Comparison of ENCODE assay signal across 8 cellular contexts in genomic region chr10:43437141-43437860, GRCh38. TPM values are rescaled to one million over a fixed set of nuclear protein-coding genes. Genes with fewer than 3 reads are reported as not detected.
A peak's percentile ranks its signal among the peaks of the same experiment; 100 is the strongest.
DNase-seq lines count a peak whose midpoint lies in the region; ATAC-seq and TF ChIP-seq lines count a peak whose summit lies in the region.

No MANE protein-coding gene starts in this region.

- TF ChIP-seq CTCF in CD4-positive, alpha-beta T cell (IDR thresholded peaks at IDR 0.05): no peak
- no peak for TF ChIP-seq CTCF in NB4 (IDR thresholded peaks at IDR 0.05; ENCODE audit: low read depth, low read length)

- H3K4me1 ChIP-seq in duodenal mucosa (ENCODE audit: control insufficient read depth in 1 of 2, insufficient read depth in 2 of 2, low read length in 2 of 2) (peaks cover 0 to 4% of the 10 kb centered on the region in 2 donors), muscle layer of colon (ENCODE audit: insufficient read depth, low read length) (no peaks in the 10 kb centered on the region)

- no peaks in the 10 kb centered on the region for H3K27me3 ChIP-seq in CD4-positive, alpha-beta T cell (ENCODE audit: control insufficient read depth, insufficient read depth, low read length)
- H3K27me3 ChIP-seq in duodenal mucosa (ENCODE audit: control insufficient read depth in 1 of 2, insufficient read depth in 2 of 2, low read length in 2 of 2): no peaks in the 10 kb centered on the region
- H3K27me3 ChIP-seq in muscle layer of colon (ENCODE audit: control insufficient read depth in 1 of 2, insufficient read depth in 2 of 2, low read length in 2 of 2): no peaks in the 10 kb centered on the region

- TF ChIP-seq POLR2A in NB4 (IDR thresholded peaks at IDR 0.05; ENCODE audit: extremely low read depth, insufficient read length): no peak

- H3K9me3 ChIP-seq in CD4-positive, alpha-beta T cell (ENCODE audit: control insufficient read depth, low read length): no peaks in the 10 kb centered on the region
- H3K9me3 ChIP-seq in duodenal mucosa (ENCODE audit: control insufficient read depth in 1 of 2, low read length in 2 of 2) (no peaks in the 10 kb centered on the region), muscle layer of colon (ENCODE audit: low read length) (no peaks in the 10 kb centered on the region)

- peaks cover 27% of the 10 kb centered on the region for H3K4me1 Mint-ChIP-seq in CD4-positive, alpha-beta T cell (ENCODE audit: low read depth)

- H3K36me3 ChIP-seq in duodenal mucosa (ENCODE audit: control insufficient read depth in 1 of 2, insufficient read depth in 2 of 2, low read length in 2 of 2): no peaks in the 10 kb centered on the region
- no peaks in the 10 kb centered on the region for H3K36me3 ChIP-seq in muscle layer of colon (ENCODE audit: insufficient read depth, low read length)

- H3K9me3 Mint-ChIP-seq in CD4-positive, alpha-beta T cell: no peaks in the 10 kb centered on the region

- H3K27ac ChIP-seq in CD4-positive, alpha-beta T cell (ENCODE audit: low read depth, low read length): peak overlapping the region; percentile 95
- H3K27ac ChIP-seq in duodenal mucosa (ENCODE audit: low read depth, low read length) (peak overlapping the region; percentile 99), muscle layer of colon (ENCODE audit: low read depth, low read length) (peak overlapping the region; percentile 98)

- peak overlapping the region; percentile 96 for H3K27ac Mint-ChIP-seq in CD4-positive, alpha-beta T cell

- POLR2A ChIA-PET in CD4-positive, alpha-beta T cell (lab: Charles Lee): interaction anchor here (0.7 to 2.6 kb wide), 14 partner anchors 10 to 299 kb away, joined by 3 to 23 read pairs (median 8); partner anchors contain the start of genes CSGALNACT2 and HNRNPF

- H3K4me3 Mint-ChIP-seq in CD4-positive, alpha-beta T cell: peak overlapping the region; percentile 97

- no peak for DNase-seq in CD4-positive, alpha-beta T cell
- DNase-seq in NB4 (ENCODE audit: low read depth): no peak
- DNase-seq in NCI-H2171 (lab: John Stamatoyannopoulos, UW): no peak
- no peak for DNase-seq in NCI-H1417 (lab: John Stamatoyannopoulos, UW)

- ATAC-seq in CD4-positive, alpha-beta T cell (ENCODE audit: poor library complexity): no peak
- ATAC-seq in HG03442 (IDR thresholded peaks at IDR 0.05; ENCODE audit: unreplicated experiment) (no peak), GM19328 (IDR thresholded peaks at IDR 0.05; ENCODE audit: unreplicated experiment) (no peak)

- H3K4me3 ChIP-seq in NB4 (ENCODE audit: low read depth, low read length): peak overlapping the region; percentile 44
- peak overlapping the region; percentile 92 to 95 for H3K4me3 ChIP-seq in duodenal mucosa (ENCODE audit: low read depth in 1 of 2, low read length in 2 of 2)
- H3K4me3 ChIP-seq in muscle layer of colon (ENCODE audit: low read depth in 1 of 2, low read length in 2 of 2): peak overlapping the region; percentile 78 to 96

- no peaks in the 10 kb centered on the region for H3K27me3 Mint-ChIP-seq in CD4-positive, alpha-beta T cell

- H3K9ac ChIP-seq in duodenal mucosa (ENCODE audit: low read depth in 1 of 2, low read length in 2 of 2) (peak overlapping the region; percentile 93 to 98), muscle layer of colon (ENCODE audit: low read length) (peak overlapping the region; percentile 94)

- H3K36me3 Mint-ChIP-seq in CD4-positive, alpha-beta T cell (ENCODE audit: low read depth): peaks cover 6% of the 10 kb centered on the region

- CTCF ChIA-PET in CD4-positive, alpha-beta T cell (lab: Charles Lee): interaction anchor here (0.6 to 1.6 kb wide), 9 partner anchors 10 to 49 kb away, joined by 3 to 4 read pairs (median 3); partner anchors contain the start of gene HNRNPF

- intact Hi-C loops in CD4-positive, alpha-beta T cell (cut with DNase I, micrococcal nuclease): loop anchor here (1.0 to 5.0 kb wide), 4 partner anchors 15 to 40 kb away; no protein-coding TSS in a partner anchor

RNA-seq across cellular contexts. Expression of gene ZNF487, which starts 0.4 kb away (rescaled TPM):
- 1 to 10 TPM; 7.5 to 8.5 TPM for total RNA-seq in CD4-positive, alpha-beta T cell

RNA-seq across cellular contexts. Expression of gene HNRNPF, which starts 28.3 kb away (rescaled TPM):
- total RNA-seq in CD4-positive, alpha-beta T cell: 10 to 100 TPM; 86.5 to 87.9 TPM
